ENCODE assay signal across 23 cellular contexts in genomic region chr3:144106970-144107369, GRCh38.
"Had no signal": no experiment of that assay in that cellular context is flagged by ENCODE, and none has a peak within 500 bp of the region (broad histone marks: within the 10 kb centered on the region; RNA-seq: fewer than 3 reads in every experiment).

No MANE protein-coding gene starts in this region.

- ATAC-seq: activated CD4-positive, CD25-positive, alpha-beta regulatory T cell treated with anti-CD3 and anti-CD28 coated beads, Interleukin-2, amount 50 U/mL, for 24 hours; activated CD8-positive, alpha-beta memory T cell treated with anti-CD3 and anti-CD28 coated beads, Interleukin-2, amount 10 ng/mL, durations not matched to agents 7 days and 5 days; activated naive CD4-positive, alpha-beta T cell treated with anti-CD3 and anti-CD28 coated beads, Interleukin-2, amount 50 U/mL, for 72 hours; activated naive CD8-positive, alpha-beta T cell treated with anti-CD3 and anti-CD28 coated beads, Interleukin-2, amount 50 U/mL, for 24 hours; T-helper 17 cell had no signal

- DNase-seq: activated CD4-positive, alpha-beta T cell treated with anti-CD3 and anti-CD28 coated beads for 48 hours; activated CD4-positive, alpha-beta T cell treated with anti-CD3 and anti-CD28 coated beads, Interleukin-2, amount 50 U/mL, for 4 hours; activated CD8-positive, alpha-beta memory T cell treated with anti-CD3 and anti-CD28 coated beads, Interleukin-2, amount 10 ng/mL, durations not matched to agents 7 days and 5 days; activated effector memory CD4-positive, alpha-beta T cell treated with Interleukin-2 at 50 U/mL for 16 hours; activated naive CD4-positive, alpha-beta T cell treated with Interleukin-2 at 50 U/mL for 16 hours; activated naive CD8-positive, alpha-beta T cell treated with anti-CD3 and anti-CD28 coated beads, Interleukin-2, amount 50 U/mL, for 24 hours; activated T-cell treated with anti-CD3 and anti-CD28 coated beads, Interleukin-2, amount 50 U/mL, for 24 hours; caudate nucleus; colonic mucosa; MG63; MV-4-11; NCI-H1092 treated with DMSO at 0.1 percent for 48 hours; NCI-H1417 treated with DMSO at 0.1 percent for 48 hours; NCI-H1694 treated with DMSO at 0.1 percent for 48 hours; NCI-H2029 treated with DMSO at 0.1 percent for 48 hours; NCI-H446; NCI-H524; PC-9; SHP77 treated with DMSO at 0.1 percent for 48 hours; T-helper 17 cell; T-helper 9 cell had no signal
